16 cellular contexts compared by ENCODE assay signal in the genomic region with DNA sequence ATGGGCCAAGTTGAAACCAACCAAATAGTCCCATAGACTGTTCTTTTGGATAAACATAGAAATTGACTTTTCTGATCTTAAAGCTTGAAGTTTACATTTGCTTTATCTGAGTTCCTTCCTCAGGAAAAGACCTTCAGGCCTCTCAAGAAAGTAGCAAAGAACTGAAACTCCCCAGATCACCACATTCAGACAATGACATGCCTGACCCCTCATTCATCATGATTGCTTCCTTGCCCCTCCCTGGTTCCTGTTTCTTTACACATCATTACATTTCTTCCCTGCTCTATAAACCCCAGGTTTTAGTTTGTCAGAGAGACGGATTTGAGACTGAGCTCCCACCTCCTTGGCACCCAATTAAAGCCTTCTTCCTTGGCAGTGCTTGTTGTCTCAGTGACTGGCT.
"Had no signal": no experiment of that assay in that cellular context is flagged by ENCODE, and none has a peak within 500 bp of the region (broad histone marks: within the 10 kb centered on the region; RNA-seq: fewer than 3 reads in every experiment).

No MANE protein-coding gene starts in this region.

- H3K27ac Mint-ChIP-seq: effector memory CD8-positive, alpha-beta T cell; natural killer cell; neural progenitor cell; progenitor cell of endocrine pancreas had no signal

- H3K36me3 Mint-ChIP-seq: natural killer cell, neural progenitor cell had no signal

- H3K27me3 Mint-ChIP-seq: effector memory CD8-positive, alpha-beta T cell; progenitor cell of endocrine pancreas had no signal

- DNase-seq: cortex of kidney; effector memory CD8-positive, alpha-beta T cell; erythroblast; foreskin keratinocyte; left colon; mammary epithelial cell; natural killer cell; nucleus accumbens; ovary; right cardiac atrium; stimulated activated CD4-positive, alpha-beta T cell treated with anti-CD3 and anti-CD28 coated beads, Interleukin-2, amount 100 ng/mL, for 48 hours; stimulated activated naive CD8-positive, alpha-beta T cell treated with anti-CD3 and anti-CD28 coated beads, Interleukin-15, Interleukin-2, amounts not matched to agents 100 U/mL and 50 U/mL, for 24 hours; thyroid gland; upper lobe of left lung had no signal

- H3K4me3 Mint-ChIP-seq: effector memory CD8-positive, alpha-beta T cell; natural killer cell; neural progenitor cell had no signal

- ATAC-seq: effector memory CD8-positive, alpha-beta T cell; foreskin keratinocyte; left colon; natural killer cell; right cardiac atrium; stimulated activated naive CD8-positive, alpha-beta T cell treated with anti-CD3 and anti-CD28 coated beads, Interleukin-15, Interleukin-2, amounts not matched to agents 100 U/mL and 50 U/mL, for 24 hours had no signal

- H3K4me1 Mint-ChIP-seq: neural progenitor cell had no signal

- H3K9me3 Mint-ChIP-seq: effector memory CD8-positive, alpha-beta T cell; natural killer cell had no signal
